In genomic region chr17:19717031-19717360, GRCh38 we compare ENCODE assay signal across 37 cellular contexts. TPM values are rescaled to one million over a fixed set of nuclear protein-coding genes. Genes with fewer than 3 reads are reported as not detected.
"Had no signal": no experiment of that assay in that cellular context is flagged by ENCODE, and none has a peak within 500 bp of the region (broad histone marks: within the 10 kb centered on the region; RNA-seq: fewer than 3 reads in every experiment).

No MANE protein-coding gene starts in this region.

- H3K9me3 Mint-ChIP-seq: activated CD4-positive, alpha-beta memory T cell treated with anti-CD3 and anti-CD28 coated beads for 36 hours; activated CD4-positive, alpha-beta T cell treated with anti-CD3 and anti-CD28 coated beads, Interleukin-2, amount 10 ng/mL, durations not matched to agents 24 days and 14 days; activated naive CD4-positive, alpha-beta T cell treated with anti-CD3 and anti-CD28 coated beads for 36 hours; activated naive CD8-positive, alpha-beta T cell treated with anti-CD3 and anti-CD28 coated beads for 36 hours; activated T-helper 1 cell treated with anti-CD3 and anti-CD28 coated beads, Interleukin-12 subunit alpha, Interleukin-12 subunit beta, Interleukin-2, Interleukin-4 antibody, amounts not matched to agents 30 ng/mL and 10 ng/mL and 1 ng/mL, durations not matched to agents 14 hours and 24 hours and 36 hours; naive B cell; nephron progenitor cell; T-helper 1 cell treated with Interleukin-12 subunit alpha and Interleukin-12 subunit beta and Interleukin-4 antibody, amounts not matched to agents 30 μg/mL and 1 μg/mL, for 36 hours had no signal

- H3K36me3 ChIP-seq: adrenal gland, ascending aorta, cardiac muscle cell, heart right ventricle, left ventricle myocardium inferior, ovary, prostate gland, uterus, WERI-Rb-1 had no signal

- H3K27me3 Mint-ChIP-seq: activated CD4-positive, alpha-beta memory T cell treated with anti-CD3 and anti-CD28 coated beads for 36 hours; activated CD4-positive, alpha-beta T cell treated with anti-CD3 and anti-CD28 coated beads, Interleukin-2, amount 10 ng/mL, durations not matched to agents 24 days and 14 days; activated naive CD8-positive, alpha-beta T cell treated with anti-CD3 and anti-CD28 coated beads for 36 hours had no signal

- H3K27me3 ChIP-seq: adrenal gland, ascending aorta, cardiac muscle cell, dorsolateral prefrontal cortex, heart right ventricle, ovary, testis, uterus had no signal

- H3K36me3 Mint-ChIP-seq: activated CD4-positive, alpha-beta memory T cell treated with anti-CD3 and anti-CD28 coated beads for 36 hours; activated naive CD8-positive, alpha-beta T cell treated with anti-CD3 and anti-CD28 coated beads for 36 hours; brain; naive B cell had no signal

- H3K4me3 ChIP-seq: adrenal gland, ascending aorta, cardiac muscle cell, coronary artery, dorsolateral prefrontal cortex, heart right ventricle, left ventricle myocardium inferior, lung, ovary, prostate gland, testis, uterus had no signal

- H3K27ac ChIP-seq: adrenal gland, ascending aorta, cardiac muscle cell, coronary artery, dorsolateral prefrontal cortex, heart right ventricle, left ventricle myocardium inferior, ovary, prostate gland, testis, uterus, WERI-Rb-1 had no signal

- H3K4me1 ChIP-seq: ascending aorta, prostate gland had no signal

- FAIRE-seq: TTC549 had no signal

- H3K27ac Mint-ChIP-seq: activated CD4-positive, alpha-beta memory T cell treated with anti-CD3 and anti-CD28 coated beads for 36 hours; activated CD4-positive, alpha-beta T cell treated with anti-CD3 and anti-CD28 coated beads, Interleukin-2, amount 10 ng/mL, durations not matched to agents 24 days and 14 days; activated naive CD4-positive, alpha-beta T cell treated with anti-CD3 and anti-CD28 coated beads for 36 hours; activated naive CD8-positive, alpha-beta T cell treated with anti-CD3 and anti-CD28 coated beads for 36 hours; activated T-helper 1 cell treated with anti-CD3 and anti-CD28 coated beads, Interleukin-12 subunit alpha, Interleukin-12 subunit beta, Interleukin-2, Interleukin-4 antibody, amounts not matched to agents 30 ng/mL and 10 ng/mL and 1 ng/mL, durations not matched to agents 14 hours and 24 hours and 36 hours; naive B cell; nephron progenitor cell; T-helper 1 cell treated with Interleukin-12 subunit alpha and Interleukin-12 subunit beta and Interleukin-4 antibody, amounts not matched to agents 30 μg/mL and 1 μg/mL, for 36 hours had no signal

- H3K4me1 Mint-ChIP-seq: activated CD4-positive, alpha-beta T cell treated with anti-CD3 and anti-CD28 coated beads, Interleukin-2, amount 10 ng/mL, durations not matched to agents 24 days and 14 days; activated naive CD8-positive, alpha-beta T cell treated with anti-CD3 and anti-CD28 coated beads for 36 hours had no signal

- H3K4me3 Mint-ChIP-seq: activated CD4-positive, alpha-beta memory T cell treated with anti-CD3 and anti-CD28 coated beads for 36 hours; activated CD4-positive, alpha-beta T cell treated with anti-CD3 and anti-CD28 coated beads, Interleukin-2, amount 10 ng/mL, durations not matched to agents 24 days and 14 days; activated naive CD4-positive, alpha-beta T cell treated with anti-CD3 and anti-CD28 coated beads for 36 hours; activated naive CD8-positive, alpha-beta T cell treated with anti-CD3 and anti-CD28 coated beads for 36 hours; activated T-helper 1 cell treated with anti-CD3 and anti-CD28 coated beads, Interleukin-12 subunit alpha, Interleukin-12 subunit beta, Interleukin-2, Interleukin-4 antibody, amounts not matched to agents 30 ng/mL and 10 ng/mL and 1 ng/mL, durations not matched to agents 14 hours and 24 hours and 36 hours; brain; naive B cell; nephron progenitor cell; T-helper 1 cell treated with Interleukin-12 subunit alpha and Interleukin-12 subunit beta and Interleukin-4 antibody, amounts not matched to agents 30 μg/mL and 1 μg/mL, for 36 hours had no signal

- DNase-seq: activated CD4-positive, alpha-beta memory T cell treated with anti-CD3 and anti-CD28 coated beads for 36 hours; activated CD4-positive, alpha-beta T cell treated with anti-CD3 and anti-CD28 coated beads, Interleukin-2, amount 10 ng/mL, durations not matched to agents 24 days and 14 days; activated CD8-positive, alpha-beta memory T cell treated with anti-CD3 and anti-CD28 coated beads, Interleukin-2, amount 50 U/mL, for 4 hours; activated effector memory CD4-positive, alpha-beta T cell treated with anti-CD3 and anti-CD28 coated beads, Interleukin-2, amount 50 U/mL, for 16 hours; activated naive CD4-positive, alpha-beta T cell treated with anti-CD3 and anti-CD28 coated beads for 36 hours; activated naive CD8-positive, alpha-beta T cell treated with anti-CD3 and anti-CD28 coated beads for 36 hours; activated T-cell treated with anti-CD3 and anti-CD28 coated beads, Interleukin-2, amount 50 U/mL, for 1 hour; dorsolateral prefrontal cortex; effector memory CD4-positive, alpha-beta T cell; erythroblast; foreskin fibroblast; left ventricle myocardium inferior; naive B cell; nephron progenitor cell; ovary; stimulated activated naive CD4-positive, alpha-beta T cell treated with Interleukin-2 at 50 U/mL for 16 hours; SW 1271; T-helper 9 cell; uterus; WERI-Rb-1 had no signal

- ATAC-seq: activated CD4-positive, CD25-positive, alpha-beta regulatory T cell treated with anti-CD3 and anti-CD28 coated beads, Interleukin-2, amount 50 U/mL, for 24 hours had no signal

- H3K9me3 ChIP-seq: adrenal gland, ascending aorta, heart right ventricle, left ventricle myocardium inferior, ovary, prostate gland, testis, uterus had no signal

RNA-seq across cellular contexts. Expression of gene SLC47A2, which starts 0.6 kb away (rescaled TPM):
- total RNA-seq: activated CD4-positive, alpha-beta memory T cell treated with anti-CD3 and anti-CD28 coated beads for 36 hours; activated CD4-positive, alpha-beta T cell treated with anti-CD3 and anti-CD28 coated beads, Interleukin-2, amount 10 ng/mL, durations not matched to agents 24 days and 14 days; activated CD8-positive, alpha-beta memory T cell treated with anti-CD3 and anti-CD28 coated beads for 36 hours; activated naive CD4-positive, alpha-beta T cell treated with anti-CD3 and anti-CD28 coated beads for 36 hours; activated naive CD8-positive, alpha-beta T cell treated with anti-CD3 and anti-CD28 coated beads for 36 hours; activated T-helper 1 cell treated with anti-CD3 and anti-CD28 coated beads, Interleukin-12 subunit alpha, Interleukin-12 subunit beta, Interleukin-2, Interleukin-4 antibody, amounts not matched to agents 30 ng/mL and 10 ng/mL and 1 ng/mL, durations not matched to agents 14 hours and 24 hours and 36 hours; ascending aorta; glomerular endothelial cell; left ventricle myocardium inferior; mucosa of gallbladder; prostate gland had no signal
- polyA plus RNA-seq: heart right ventricle, ovary had no signal

RNA-seq across cellular contexts. Expression of gene ALDH3A1, which starts 31.1 kb away (rescaled TPM):
- total RNA-seq: activated CD4-positive, alpha-beta T cell treated with anti-CD3 and anti-CD28 coated beads, Interleukin-2, amount 10 ng/mL, durations not matched to agents 24 days and 14 days; activated CD8-positive, alpha-beta memory T cell treated with anti-CD3 and anti-CD28 coated beads for 36 hours; activated naive CD4-positive, alpha-beta T cell treated with anti-CD3 and anti-CD28 coated beads for 36 hours; activated T-helper 1 cell treated with anti-CD3 and anti-CD28 coated beads, Interleukin-12 subunit alpha, Interleukin-12 subunit beta, Interleukin-2, Interleukin-4 antibody, amounts not matched to agents 30 ng/mL and 10 ng/mL and 1 ng/mL, durations not matched to agents 14 hours and 24 hours and 36 hours; cardiac muscle cell; cerebellum; glomerular endothelial cell; left ventricle myocardium inferior had no signal
- polyA plus RNA-seq: cardiac muscle cell had no signal
